Comparison of ENCODE assay signal across 8 cellular contexts in genomic region chr22:33919591-33920501, GRCh38. TPM values are rescaled to one million over a fixed set of nuclear protein-coding genes. Genes with fewer than 3 reads are reported as not detected.
A peak's percentile ranks its signal among the peaks of the same experiment; 100 is the strongest.
DNase-seq lines count a peak whose midpoint lies in the region; ATAC-seq lines count a peak whose summit lies in the region.

TSS of gene LARGE1 (minus strand) at chr22:33920476.

- H3K27ac ChIP-seq in angular gyrus (ENCODE audit: low read depth, low read length), result peak within 1 kb of the TSS; percentile 15

- peak; percentile 13 for ATAC-seq in GM19397 (IDR thresholded peaks at IDR 0.05; ENCODE audit: unreplicated experiment)
- no peak for ATAC-seq in HG03196 (IDR thresholded peaks at IDR 0.05; ENCODE audit: unreplicated experiment)

- peak within 1 kb of the TSS; percentile 74 to 93 (median 82) for H3K27ac Mint-ChIP-seq in IgD-negative memory B cell

- H3K36me3 Mint-ChIP-seq in IgD-negative memory B cell, result no peaks in the 10 kb centered on the region

- H3K9me3 Mint-ChIP-seq in IgD-negative memory B cell, result no peaks in the 10 kb centered on the region

- DNase-seq in AG20443 (ENCODE audit: low spot score) (peak; percentile 76), hepatic stellate cell (ENCODE audit: low spot score) (peak; percentile 50), renal cortical epithelial cell (ENCODE audit: low read depth) (no peak)
- no peak for DNase-seq in activated CD4-positive, CD25-positive, alpha-beta regulatory T cell (lab: John Stamatoyannopoulos, UW)

- H3K4me1 Mint-ChIP-seq in IgD-negative memory B cell, result peaks cover 15 to 36% (median 35%) of the 10 kb centered on the region in 3 donors

- peaks cover 12% of the 10 kb centered on the region for H3K27me3 Mint-ChIP-seq in IgD-negative memory B cell

- H3K4me3 Mint-ChIP-seq in IgD-negative memory B cell, result peak within 1 kb of the TSS; percentile 88 to 97 (median 94)

RNA-seq across cellular contexts. Expression of gene LARGE1, which starts in this region (rescaled TPM):
- polyA plus RNA-seq in IgD-negative memory B cell, result 1.4 TPM
- 12.5 and 20.6 TPM in 2 replicates for total RNA-seq in renal cortical epithelial cell

Comparison
In these comparisons a context has a peak if more than half of its experiments do, and no peak if none do; other contexts are left out.
1. DNase-seq: peak in AG20443 (single experiment) and hepatic stellate cell (single experiment); none in renal cortical epithelial cell (single experiment) and activated CD4-positive, CD25-positive, alpha-beta regulatory T cell (0 of 4).